ENCODE assay signal across 8 cellular contexts in the genomic region with DNA sequence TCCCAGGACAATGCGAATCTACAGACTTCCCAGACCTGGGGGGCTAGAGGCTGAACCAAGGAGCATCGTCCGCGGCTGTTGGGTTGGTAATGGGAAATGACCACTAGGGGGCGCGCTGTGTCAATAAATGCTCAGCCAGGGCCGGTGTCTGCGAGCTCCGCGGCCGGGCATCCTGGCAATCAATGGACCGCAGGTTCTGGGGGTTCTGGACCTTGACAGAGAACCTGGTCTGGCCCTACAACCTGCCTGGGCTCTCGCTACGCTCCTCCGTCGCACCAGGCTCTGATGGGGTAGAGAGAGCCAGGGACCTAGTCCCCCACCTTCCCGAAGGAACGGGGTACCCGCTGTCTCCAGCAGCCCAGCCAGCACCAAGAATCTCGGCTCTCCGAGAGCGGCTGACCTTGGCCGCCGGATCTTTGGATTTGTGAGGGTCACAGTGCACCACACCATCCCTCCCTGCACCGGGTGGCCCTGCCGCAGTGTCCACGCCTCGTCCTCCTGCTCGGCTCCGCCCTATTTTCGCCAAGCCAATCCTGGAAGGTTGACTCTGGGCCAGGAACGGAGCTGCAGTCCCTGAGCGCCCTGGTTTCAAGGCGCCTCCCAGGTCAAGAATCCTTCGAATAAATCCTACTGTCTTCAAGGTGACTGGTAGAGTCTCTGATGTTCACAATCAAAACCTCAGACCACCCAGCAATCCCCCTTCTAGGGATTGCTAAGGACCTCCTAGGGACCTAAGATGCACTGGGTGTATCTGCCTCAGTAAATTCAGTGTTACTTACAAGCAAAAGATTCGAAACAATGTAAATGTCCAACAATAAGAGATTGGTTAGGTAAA. TPM values are rescaled to one million over a fixed set of nuclear protein-coding genes. Genes with fewer than 3 reads are reported as not detected.
DNase-seq lines count a peak whose midpoint lies in the region; ATAC-seq and TF ChIP-seq lines count a peak whose summit lies in the region.

No MANE protein-coding gene starts in this region.

- H3K4me3 ChIP-seq in HEK293 (ENCODE audit: low read depth, low read length) (peak overlapping the region; percentile 51), aorta (ENCODE audit: low read length in 2 of 2) (peak overlapping the region in 1 of 2 donors; percentile 45)

- intact Hi-C loops in aorta (cut with DNase I): loop anchor here (2.0 to 10.0 kb wide), 5 partner anchors 76 to 458 kb away; a partner anchor contains a TSS

- peak; percentile 94 for ATAC-seq in aorta (ENCODE audit: low FRiP score)

- WGBS in aorta, 2 donors: 2% methylated on average over 36 of the region's 36 CpGs

- POLR2A ChIA-PET in HEK293 (lab: Yijun Ruan, JAX): interaction anchor here (0.5 to 0.6 kb wide), 3 partner anchors 68 to 115 kb away, joined by 3 to 5 read pairs (median 3); no protein-coding TSS in a partner anchor

- CTCF ChIA-PET in HEK293 (lab: Yijun Ruan, JAX): interaction anchor here (0.6 to 4.5 kb wide), 38 partner anchors 9 to 499 kb away, joined by 3 to 55 read pairs (median 4); a partner anchor contains a TSS

- peak; percentile 93 for TF ChIP-seq CTCF in HEK293 (tag by site-specific recombination; IDR thresholded peaks at IDR 0.05)

- no peaks in the 10 kb centered on the region for H3K27me3 ChIP-seq in aorta (ENCODE audit: control insufficient read depth in 1 of 2, insufficient read depth in 2 of 2, low read length in 1 of 2)

- no peak overlapping the region for H3K27ac ChIP-seq in HEK293 (ENCODE audit: extremely low read depth, low read depth, low read length)
- no peak overlapping the region for H3K27ac ChIP-seq in aorta (ENCODE audit: low read depth in 1 of 2, low read length in 2 of 2)

- H3K36me3 ChIP-seq in HEK293 (ENCODE audit: control insufficient read depth in 2 of 2, insufficient read depth in 1 of 2, low read length in 2 of 2) (no peaks in the 10 kb centered on the region), aorta (ENCODE audit: control insufficient read depth in 1 of 2, insufficient read depth in 2 of 2, low read length in 1 of 2) (no peaks in the 10 kb centered on the region)

- H3K9me3 ChIP-seq in HEK293 (ENCODE audit: control insufficient read depth, insufficient read depth, low read depth, low read length): no peaks in the 10 kb centered on the region
- H3K9me3 ChIP-seq in aorta (ENCODE audit: control insufficient read depth, low read length): no peaks in the 10 kb centered on the region

- peak; percentile 88 for DNase-seq in ELF-1 (ENCODE audit: low read depth, low spot score)
- DNase-seq in NCI-H1092 (lab: John Stamatoyannopoulos, UW): peak; percentile 51
- DNase-seq in T-helper 22 cell (ENCODE audit: low read depth): peak; percentile 55
- DNase-seq in astrocyte of the hippocampus (ENCODE audit: low read depth, low spot score): peak; percentile 87
- peak; percentile 30 to 94 (median 73) for DNase-seq in hypothalamus (lab: John Stamatoyannopoulos, UW)
- peak; percentile 49 for DNase-seq in renal cortical epithelial cell (ENCODE audit: low read depth)
- DNase-seq in aorta: peak; percentile 89 to 96

- H3K4me1 ChIP-seq in HEK293 (ENCODE audit: control insufficient read depth, insufficient read depth, low read length) (no peaks in the 10 kb centered on the region; the same call in 1 of the 2 replicates), aorta (ENCODE audit: control insufficient read depth in 1 of 2, insufficient read depth in 2 of 2, low read length in 2 of 2) (no peaks in the 10 kb centered on the region)

TF ChIP-seq in HEK293, 187 proteins besides CTCF, POLR2A, EP300 and RAD21 (continues in another document):
- TF ChIP-seq, protein P1, sequence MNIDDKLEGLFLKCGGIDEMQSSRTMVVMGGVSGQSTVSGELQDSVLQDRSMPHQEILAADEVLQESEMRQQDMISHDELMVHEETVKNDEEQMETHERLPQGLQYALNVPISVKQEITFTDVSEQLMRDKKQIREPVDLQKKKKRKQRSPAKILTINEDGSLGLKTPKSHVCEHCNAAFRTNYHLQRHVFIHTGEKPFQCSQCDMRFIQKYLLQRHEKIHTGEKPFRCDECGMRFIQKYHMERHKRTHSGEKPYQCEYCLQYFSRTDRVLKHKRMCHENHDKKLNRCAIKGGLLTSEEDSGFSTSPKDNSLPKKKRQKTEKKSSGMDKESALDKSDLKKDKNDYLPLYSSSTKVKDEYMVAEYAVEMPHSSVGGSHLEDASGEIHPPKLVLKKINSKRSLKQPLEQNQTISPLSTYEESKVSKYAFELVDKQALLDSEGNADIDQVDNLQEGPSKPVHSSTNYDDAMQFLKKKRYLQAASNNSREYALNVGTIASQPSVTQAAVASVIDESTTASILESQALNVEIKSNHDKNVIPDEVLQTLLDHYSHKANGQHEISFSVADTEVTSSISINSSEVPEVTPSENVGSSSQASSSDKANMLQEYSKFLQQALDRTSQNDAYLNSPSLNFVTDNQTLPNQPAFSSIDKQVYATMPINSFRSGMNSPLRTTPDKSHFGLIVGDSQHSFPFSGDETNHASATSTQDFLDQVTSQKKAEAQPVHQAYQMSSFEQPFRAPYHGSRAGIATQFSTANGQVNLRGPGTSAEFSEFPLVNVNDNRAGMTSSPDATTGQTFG (tag by site-specific recombination; IDR thresholded peaks at IDR 0.05; ENCODE audit: borderline replicate concordance): no peak
- TF ChIP-seq, protein P2, sequence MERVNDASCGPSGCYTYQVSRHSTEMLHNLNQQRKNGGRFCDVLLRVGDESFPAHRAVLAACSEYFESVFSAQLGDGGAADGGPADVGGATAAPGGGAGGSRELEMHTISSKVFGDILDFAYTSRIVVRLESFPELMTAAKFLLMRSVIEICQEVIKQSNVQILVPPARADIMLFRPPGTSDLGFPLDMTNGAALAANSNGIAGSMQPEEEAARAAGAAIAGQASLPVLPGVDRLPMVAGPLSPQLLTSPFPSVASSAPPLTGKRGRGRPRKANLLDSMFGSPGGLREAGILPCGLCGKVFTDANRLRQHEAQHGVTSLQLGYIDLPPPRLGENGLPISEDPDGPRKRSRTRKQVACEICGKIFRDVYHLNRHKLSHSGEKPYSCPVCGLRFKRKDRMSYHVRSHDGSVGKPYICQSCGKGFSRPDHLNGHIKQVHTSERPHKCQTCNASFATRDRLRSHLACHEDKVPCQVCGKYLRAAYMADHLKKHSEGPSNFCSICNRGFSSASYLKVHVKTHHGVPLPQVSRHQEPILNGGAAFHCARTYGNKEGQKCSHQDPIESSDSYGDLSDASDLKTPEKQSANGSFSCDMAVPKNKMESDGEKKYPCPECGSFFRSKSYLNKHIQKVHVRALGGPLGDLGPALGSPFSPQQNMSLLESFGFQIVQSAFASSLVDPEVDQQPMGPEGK (tag by site-specific recombination; IDR thresholded peaks at IDR 0.05): peak; percentile 30; the same call in 1 of the 2 replicates
- TF ChIP-seq ZNF596 (tag by site-specific recombination; IDR thresholded peaks at IDR 0.05) (no peak), ZBTB20 (tag by site-specific recombination; IDR thresholded peaks at IDR 0.05) (0 out of 2 replicates have a peak, but pooled peaks have one; percentile 14), ZNF335 (tag by site-specific recombination; conservative IDR thresholded peaks at IDR 0.05) (peak; percentile 88), ZNF777 (tag by site-specific recombination; IDR thresholded peaks at IDR 0.05; ENCODE audit: borderline replicate concordance) (peak; percentile 33; the same call in 1 of the 2 replicates), HOXA7 (CRISPR knock-in tag; IDR thresholded peaks at IDR 0.05; ENCODE audit: borderline replicate concordance) (no peak), ZNF366 (tag by site-specific recombination; conservative IDR thresholded peaks at IDR 0.05) (no peak), KLF16 (tag by site-specific recombination; IDR thresholded peaks at IDR 0.05) (peak; percentile 42; the same call in 1 of the 2 replicates), ZNF660 (tag by site-specific recombination; IDR thresholded peaks at IDR 0.05) (peak; percentile 100), SP3 (tag by site-specific recombination; IDR thresholded peaks at IDR 0.05) (0 out of 2 replicates have a peak, but pooled peaks have one; percentile 19), ZNF677 (tag by site-specific recombination; IDR thresholded peaks at IDR 0.05) (no peak), ZBTB17 (tag by site-specific recombination; IDR thresholded peaks at IDR 0.05) (peak; percentile 82)
- TF ChIP-seq, protein P3, sequence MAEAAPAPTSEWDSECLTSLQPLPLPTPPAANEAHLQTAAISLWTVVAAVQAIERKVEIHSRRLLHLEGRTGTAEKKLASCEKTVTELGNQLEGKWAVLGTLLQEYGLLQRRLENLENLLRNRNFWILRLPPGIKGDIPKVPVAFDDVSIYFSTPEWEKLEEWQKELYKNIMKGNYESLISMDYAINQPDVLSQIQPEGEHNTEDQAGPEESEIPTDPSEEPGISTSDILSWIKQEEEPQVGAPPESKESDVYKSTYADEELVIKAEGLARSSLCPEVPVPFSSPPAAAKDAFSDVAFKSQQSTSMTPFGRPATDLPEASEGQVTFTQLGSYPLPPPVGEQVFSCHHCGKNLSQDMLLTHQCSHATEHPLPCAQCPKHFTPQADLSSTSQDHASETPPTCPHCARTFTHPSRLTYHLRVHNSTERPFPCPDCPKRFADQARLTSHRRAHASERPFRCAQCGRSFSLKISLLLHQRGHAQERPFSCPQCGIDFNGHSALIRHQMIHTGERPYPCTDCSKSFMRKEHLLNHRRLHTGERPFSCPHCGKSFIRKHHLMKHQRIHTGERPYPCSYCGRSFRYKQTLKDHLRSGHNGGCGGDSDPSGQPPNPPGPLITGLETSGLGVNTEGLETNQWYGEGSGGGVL (tag by site-specific recombination; IDR thresholded peaks at IDR 0.05): no peak; the same call in none of the 2 replicates
- TF ChIP-seq, protein P4, sequence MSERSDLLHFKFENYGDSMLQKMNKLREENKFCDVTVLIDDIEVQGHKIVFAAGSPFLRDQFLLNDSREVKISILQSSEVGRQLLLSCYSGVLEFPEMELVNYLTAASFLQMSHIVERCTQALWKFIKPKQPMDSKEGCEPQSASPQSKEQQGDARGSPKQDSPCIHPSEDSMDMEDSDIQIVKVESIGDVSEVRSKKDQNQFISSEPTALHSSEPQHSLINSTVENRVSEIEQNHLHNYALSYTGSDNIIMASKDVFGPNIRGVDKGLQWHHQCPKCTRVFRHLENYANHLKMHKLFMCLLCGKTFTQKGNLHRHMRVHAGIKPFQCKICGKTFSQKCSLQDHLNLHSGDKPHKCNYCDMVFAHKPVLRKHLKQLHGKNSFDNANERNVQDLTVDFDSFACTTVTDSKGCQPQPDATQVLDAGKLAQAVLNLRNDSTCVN (tag by site-specific recombination; optimal IDR thresholded peaks at IDR 0.05): peak; percentile 14

RNA-seq across cellular contexts. Expression of a gene that starts 20.3 kb away (rescaled TPM):
- total RNA-seq in renal cortical epithelial cell (3.8 and 4.2 TPM in 2 replicates), aorta (1 to 10 TPM in 1 of 2 donors, under 1 TPM in 1; 0.16 to 1.8 TPM)
- under 1 TPM; 0.13 to 0.77 TPM for polyA plus RNA-seq in aorta

RNA-seq across cellular contexts. Expression of a gene that starts 40.3 kb away (rescaled TPM):
- total RNA-seq in renal cortical epithelial cell: 0.65 and 0.87 TPM in 2 replicates
- total RNA-seq in aorta: 10 to 100 TPM; 38.2 to 97.5 TPM
- 1 to 10 TPM; 1.5 to 3.6 TPM for polyA plus RNA-seq in aorta

Comparison
In these comparisons a context has a peak if more than half of its experiments do, and no peak if none do; other contexts are left out.
1. RNA of a gene that starts 40.3 kb away (total RNA-seq): 38.2 to 97.5 TPM in aorta; 0.65 to 0.87 TPM in renal cortical epithelial cell; every median in the first group is over 10 times any median in the second.
2. Peak in every context shown above with its lines, with median percentiles within 50 percentile points of each other: DNase-seq.